Comparison of ENCODE assay signal across 1 cellular context in the genomic region with DNA sequence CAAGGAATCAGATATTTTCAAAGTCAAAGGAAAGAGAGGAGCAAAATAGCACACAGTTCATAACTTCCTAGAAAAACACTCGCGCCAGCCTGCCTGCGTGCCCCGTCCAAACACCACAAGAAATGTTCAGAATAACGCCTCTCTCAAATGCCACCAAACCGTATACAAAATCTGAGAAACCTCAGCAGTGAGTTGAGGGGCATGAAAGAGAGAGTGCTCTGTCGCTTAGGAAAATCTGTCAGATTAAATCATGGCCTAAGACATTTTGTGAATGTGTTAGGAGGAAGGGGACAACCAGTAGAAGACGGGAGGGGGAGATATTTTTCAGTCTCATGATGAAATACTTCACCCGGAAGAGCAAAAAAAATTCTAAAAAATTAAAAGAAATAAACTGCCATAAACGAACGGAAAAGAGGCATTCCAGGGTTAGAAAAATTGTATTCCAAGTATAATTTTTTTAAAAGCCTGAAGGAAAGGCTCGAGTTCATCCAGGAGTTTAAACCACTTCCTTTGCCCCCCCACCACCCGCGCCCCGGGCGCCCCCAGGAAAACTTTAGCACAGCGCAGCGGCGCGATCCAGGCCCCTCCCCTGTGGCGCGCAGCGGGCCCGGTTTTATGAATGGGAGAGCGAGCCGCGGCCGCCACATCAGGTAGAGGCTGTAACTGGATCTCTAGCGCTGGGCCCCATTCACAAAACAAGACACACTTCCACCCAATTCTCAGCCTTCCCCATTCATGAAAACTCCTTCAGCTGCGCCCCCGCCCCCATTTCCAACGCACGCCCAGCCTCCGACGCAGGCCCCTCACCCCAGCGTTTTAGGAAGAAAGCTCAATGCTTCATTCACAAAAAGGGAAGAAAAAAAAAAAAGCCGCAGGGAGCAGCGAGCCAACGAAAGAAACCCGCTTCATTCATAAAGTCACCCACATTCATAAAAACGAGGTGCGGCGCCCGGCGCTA.
A peak's percentile ranks its signal among the peaks of the same experiment; 100 is the strongest.
TF ChIP-seq lines count a peak whose summit lies in the region.

No MANE protein-coding gene starts in this region.

TF ChIP-seq in HepG2, 621 proteins besides CTCF, POLR2A, EP300 and RAD21 (continued from another document and continues in another):
- TF ChIP-seq, protein P1, sequence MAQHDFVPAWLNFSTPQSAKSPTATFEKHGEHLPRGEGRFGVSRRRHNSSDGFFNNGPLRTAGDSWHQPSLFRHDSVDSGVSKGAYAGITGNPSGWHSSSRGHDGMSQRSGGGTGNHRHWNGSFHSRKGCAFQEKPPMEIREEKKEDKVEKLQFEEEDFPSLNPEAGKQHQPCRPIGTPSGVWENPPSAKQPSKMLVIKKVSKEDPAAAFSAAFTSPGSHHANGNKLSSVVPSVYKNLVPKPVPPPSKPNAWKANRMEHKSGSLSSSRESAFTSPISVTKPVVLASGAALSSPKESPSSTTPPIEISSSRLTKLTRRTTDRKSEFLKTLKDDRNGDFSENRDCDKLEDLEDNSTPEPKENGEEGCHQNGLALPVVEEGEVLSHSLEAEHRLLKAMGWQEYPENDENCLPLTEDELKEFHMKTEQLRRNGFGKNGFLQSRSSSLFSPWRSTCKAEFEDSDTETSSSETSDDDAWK (CRISPR knock-in tag; IDR thresholded peaks at IDR 0.05): no peak
- TF ChIP-seq FOSL2 (CRISPR knock-in tag; IDR thresholded peaks at IDR 0.05): peak; percentile 29; the same call in 1 of the 2 replicates
- TF ChIP-seq GABPB1 (CRISPR knock-in tag; IDR thresholded peaks at IDR 0.05): peak; percentile 50; the same call in 1 of the 2 replicates
- 0 out of 2 replicates have a peak, but pooled peaks have one; percentile 40 for TF ChIP-seq KLF6 (CRISPR knock-in tag; IDR thresholded peaks at IDR 0.05)
- TF ChIP-seq, protein P2, sequence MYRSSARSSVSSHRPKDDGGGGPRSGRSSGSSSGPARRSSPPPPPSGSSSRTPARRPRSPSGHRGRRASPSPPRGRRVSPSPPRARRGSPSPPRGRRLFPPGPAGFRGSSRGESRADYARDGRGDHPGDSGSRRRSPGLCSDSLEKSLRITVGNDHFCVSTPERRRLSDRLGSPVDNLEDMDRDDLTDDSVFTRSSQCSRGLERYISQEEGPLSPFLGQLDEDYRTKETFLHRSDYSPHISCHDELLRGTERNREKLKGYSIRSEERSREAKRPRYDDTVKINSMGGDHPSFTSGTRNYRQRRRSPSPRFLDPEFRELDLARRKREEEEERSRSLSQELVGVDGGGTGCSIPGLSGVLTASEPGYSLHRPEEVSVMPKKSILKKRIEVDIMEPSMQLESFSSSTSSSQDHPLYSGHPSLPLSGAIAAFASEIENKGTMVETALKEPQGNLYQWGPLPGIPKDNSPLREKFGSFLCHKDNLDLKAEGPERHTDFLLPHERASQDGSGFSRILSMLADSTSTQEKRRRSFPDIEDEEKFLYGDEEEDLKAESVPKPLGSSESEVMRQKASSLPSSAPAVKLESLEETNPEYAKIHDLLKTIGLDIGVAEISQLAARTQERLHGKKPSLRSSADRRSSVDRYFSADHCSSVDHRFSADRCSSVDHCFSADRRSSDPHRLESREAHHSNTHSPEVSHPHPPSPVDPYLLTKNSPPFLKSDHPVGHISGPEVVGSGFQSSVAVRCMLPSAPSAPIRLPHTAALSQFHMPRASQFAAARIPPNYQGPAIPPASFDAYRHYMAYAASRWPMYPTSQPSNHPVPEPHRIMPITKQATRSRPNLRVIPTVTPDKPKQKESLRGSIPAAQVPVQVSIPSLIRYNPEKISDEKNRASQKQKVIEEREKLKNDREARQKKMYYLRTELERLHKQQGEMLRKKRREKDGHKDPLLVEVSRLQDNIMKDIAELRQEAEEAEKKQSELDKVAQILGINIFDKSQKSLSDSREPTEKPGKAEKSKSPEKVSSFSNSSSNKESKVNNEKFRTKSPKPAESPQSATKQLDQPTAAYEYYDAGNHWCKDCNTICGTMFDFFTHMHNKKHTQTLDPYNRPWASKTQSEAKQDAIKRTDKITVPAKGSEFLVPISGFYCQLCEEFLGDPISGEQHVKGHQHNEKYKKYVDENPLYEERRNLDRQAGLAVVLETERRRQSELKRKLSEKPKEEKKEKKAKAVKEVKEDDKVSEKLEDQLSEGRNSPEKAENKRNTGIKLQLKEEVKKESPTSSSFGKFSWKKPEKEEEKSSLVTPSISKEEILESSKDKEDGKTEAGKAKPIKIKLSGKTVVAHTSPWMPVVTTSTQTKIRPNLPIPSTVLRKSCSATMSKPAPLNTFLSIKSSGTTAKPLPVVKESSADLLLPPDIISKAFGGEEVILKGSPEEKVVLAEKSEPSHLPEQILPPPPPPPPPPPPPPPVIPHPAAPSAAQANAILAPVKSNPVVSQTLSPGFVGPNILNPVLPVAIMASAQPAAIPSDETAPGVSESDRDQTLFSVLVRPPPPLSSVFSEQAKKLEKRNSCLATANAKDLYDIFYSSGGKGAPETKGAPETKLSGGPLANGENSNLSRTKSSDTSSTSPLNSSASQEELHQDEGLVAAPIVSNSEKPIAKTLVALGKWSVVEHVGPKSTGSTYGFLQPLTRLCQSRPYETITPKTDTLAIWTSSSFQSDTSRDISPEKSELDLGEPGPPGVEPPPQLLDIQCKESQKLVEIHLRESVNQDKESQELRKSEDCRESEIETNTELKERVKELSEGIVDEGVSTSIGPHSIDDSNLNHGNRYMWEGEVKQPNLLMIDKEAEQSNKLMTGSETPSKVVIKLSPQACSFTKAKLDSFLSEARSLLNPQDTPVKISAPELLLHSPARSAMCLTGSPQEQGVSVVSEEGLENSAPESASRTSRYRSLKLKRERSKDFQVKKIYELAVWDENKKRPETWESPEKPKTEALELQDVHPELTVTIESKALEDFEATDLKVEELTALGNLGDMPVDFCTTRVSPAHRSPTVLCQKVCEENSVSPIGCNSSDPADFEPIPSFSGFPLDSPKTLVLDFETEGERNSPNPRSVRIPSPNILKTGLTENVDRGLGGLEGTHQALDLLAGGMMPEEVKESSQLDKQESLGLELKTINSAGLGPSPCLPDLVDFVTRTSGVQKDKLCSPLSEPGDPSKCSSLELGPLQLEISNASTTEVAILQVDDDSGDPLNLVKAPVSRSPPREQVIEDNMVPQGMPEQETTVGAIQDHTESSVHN (CRISPR knock-in tag; IDR thresholded peaks at IDR 0.05): no peak
- TF ChIP-seq CENPX (CRISPR knock-in tag; IDR thresholded peaks at IDR 0.05): no peak
- 0 out of 2 replicates have a peak, but pooled peaks have one; percentile 4 for TF ChIP-seq HDAC2 (CRISPR knock-in tag; IDR thresholded peaks at IDR 0.05)
- TF ChIP-seq, protein P3, sequence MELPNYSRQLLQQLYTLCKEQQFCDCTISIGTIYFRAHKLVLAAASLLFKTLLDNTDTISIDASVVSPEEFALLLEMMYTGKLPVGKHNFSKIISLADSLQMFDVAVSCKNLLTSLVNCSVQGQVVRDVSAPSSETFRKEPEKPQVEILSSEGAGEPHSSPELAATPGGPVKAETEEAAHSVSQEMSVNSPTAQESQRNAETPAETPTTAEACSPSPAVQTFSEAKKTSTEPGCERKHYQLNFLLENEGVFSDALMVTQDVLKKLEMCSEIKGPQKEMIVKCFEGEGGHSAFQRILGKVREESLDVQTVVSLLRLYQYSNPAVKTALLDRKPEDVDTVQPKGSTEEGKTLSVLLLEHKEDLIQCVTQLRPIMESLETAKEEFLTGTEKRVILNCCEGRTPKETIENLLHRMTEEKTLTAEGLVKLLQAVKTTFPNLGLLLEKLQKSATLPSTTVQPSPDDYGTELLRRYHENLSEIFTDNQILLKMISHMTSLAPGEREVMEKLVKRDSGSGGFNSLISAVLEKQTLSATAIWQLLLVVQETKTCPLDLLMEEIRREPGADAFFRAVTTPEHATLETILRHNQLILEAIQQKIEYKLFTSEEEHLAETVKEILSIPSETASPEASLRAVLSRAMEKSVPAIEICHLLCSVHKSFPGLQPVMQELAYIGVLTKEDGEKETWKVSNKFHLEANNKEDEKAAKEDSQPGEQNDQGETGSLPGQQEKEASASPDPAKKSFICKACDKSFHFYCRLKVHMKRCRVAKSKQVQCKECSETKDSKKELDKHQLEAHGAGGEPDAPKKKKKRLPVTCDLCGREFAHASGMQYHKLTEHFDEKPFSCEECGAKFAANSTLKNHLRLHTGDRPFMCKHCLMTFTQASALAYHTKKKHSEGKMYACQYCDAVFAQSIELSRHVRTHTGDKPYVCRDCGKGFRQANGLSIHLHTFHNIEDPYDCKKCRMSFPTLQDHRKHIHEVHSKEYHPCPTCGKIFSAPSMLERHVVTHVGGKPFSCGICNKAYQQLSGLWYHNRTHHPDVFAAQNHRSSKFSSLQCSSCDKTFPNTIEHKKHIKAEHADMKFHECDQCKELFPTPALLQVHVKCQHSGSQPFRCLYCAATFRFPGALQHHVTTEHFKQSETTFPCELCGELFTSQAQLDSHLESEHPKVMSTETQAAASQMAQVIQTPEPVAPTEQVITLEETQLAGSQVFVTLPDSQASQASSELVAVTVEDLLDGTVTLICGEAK (IDR thresholded peaks at IDR 0.05): no peak
- TF ChIP-seq, protein P3 (CRISPR knock-in tag; IDR thresholded peaks at IDR 0.05): no peak; the same call in 1 of the 2 replicates
- TF ChIP-seq NFKB2 (CRISPR knock-in tag; IDR thresholded peaks at IDR 0.05; ENCODE audit: borderline replicate concordance): peak; percentile 32; the same call in 1 of the 2 replicates
- TF ChIP-seq ZMYM4 (CRISPR knock-in tag; IDR thresholded peaks at IDR 0.05): 0 out of 2 replicates have a peak, but pooled peaks have one; percentile 41
- TF ChIP-seq, protein P4, sequence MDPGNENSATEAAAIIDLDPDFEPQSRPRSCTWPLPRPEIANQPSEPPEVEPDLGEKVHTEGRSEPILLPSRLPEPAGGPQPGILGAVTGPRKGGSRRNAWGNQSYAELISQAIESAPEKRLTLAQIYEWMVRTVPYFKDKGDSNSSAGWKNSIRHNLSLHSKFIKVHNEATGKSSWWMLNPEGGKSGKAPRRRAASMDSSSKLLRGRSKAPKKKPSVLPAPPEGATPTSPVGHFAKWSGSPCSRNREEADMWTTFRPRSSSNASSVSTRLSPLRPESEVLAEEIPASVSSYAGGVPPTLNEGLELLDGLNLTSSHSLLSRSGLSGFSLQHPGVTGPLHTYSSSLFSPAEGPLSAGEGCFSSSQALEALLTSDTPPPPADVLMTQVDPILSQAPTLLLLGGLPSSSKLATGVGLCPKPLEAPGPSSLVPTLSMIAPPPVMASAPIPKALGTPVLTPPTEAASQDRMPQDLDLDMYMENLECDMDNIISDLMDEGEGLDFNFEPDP (CRISPR knock-in tag; conservative IDR thresholded peaks at IDR 0.05): no peak
- TF ChIP-seq, protein P5, sequence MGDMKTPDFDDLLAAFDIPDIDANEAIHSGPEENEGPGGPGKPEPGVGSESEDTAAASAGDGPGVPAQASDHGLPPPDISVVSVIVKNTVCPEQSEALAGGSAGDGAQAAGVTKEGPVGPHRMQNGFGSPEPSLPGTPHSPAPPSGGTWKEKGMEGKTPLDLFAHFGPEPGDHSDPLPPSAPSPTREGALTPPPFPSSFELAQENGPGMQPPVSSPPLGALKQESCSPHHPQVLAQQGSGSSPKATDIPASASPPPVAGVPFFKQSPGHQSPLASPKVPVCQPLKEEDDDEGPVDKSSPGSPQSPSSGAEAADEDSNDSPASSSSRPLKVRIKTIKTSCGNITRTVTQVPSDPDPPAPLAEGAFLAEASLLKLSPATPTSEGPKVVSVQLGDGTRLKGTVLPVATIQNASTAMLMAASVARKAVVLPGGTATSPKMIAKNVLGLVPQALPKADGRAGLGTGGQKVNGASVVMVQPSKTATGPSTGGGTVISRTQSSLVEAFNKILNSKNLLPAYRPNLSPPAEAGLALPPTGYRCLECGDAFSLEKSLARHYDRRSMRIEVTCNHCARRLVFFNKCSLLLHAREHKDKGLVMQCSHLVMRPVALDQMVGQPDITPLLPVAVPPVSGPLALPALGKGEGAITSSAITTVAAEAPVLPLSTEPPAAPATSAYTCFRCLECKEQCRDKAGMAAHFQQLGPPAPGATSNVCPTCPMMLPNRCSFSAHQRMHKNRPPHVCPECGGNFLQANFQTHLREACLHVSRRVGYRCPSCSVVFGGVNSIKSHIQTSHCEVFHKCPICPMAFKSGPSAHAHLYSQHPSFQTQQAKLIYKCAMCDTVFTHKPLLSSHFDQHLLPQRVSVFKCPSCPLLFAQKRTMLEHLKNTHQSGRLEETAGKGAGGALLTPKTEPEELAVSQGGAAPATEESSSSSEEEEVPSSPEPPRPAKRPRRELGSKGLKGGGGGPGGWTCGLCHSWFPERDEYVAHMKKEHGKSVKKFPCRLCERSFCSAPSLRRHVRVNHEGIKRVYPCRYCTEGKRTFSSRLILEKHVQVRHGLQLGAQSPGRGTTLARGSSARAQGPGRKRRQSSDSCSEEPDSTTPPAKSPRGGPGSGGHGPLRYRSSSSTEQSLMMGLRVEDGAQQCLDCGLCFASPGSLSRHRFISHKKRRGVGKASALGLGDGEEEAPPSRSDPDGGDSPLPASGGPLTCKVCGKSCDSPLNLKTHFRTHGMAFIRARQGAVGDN (CRISPR knock-in tag; IDR thresholded peaks at IDR 0.05): peak; percentile 49
- no peak for TF ChIP-seq ZC3H13 (CRISPR knock-in tag; IDR thresholded peaks at IDR 0.05)
- no peak for TF ChIP-seq ZSCAN30 (CRISPR knock-in tag; IDR thresholded peaks at IDR 0.05)
- TF ChIP-seq POLR2G (IDR thresholded peaks at IDR 0.05; ENCODE audit: low read depth, low read length): peak; percentile 48; the same call in 1 of the 2 replicates
- 0 out of 2 replicates have a peak, but pooled peaks have one; percentile 33 for TF ChIP-seq PHF8 (CRISPR knock-in tag; IDR thresholded peaks at IDR 0.05)
- peak; percentile 46; the same call in 1 of the 2 replicates for TF ChIP-seq ISL2 (CRISPR knock-in tag; IDR thresholded peaks at IDR 0.05)
- 0 out of 2 replicates have a peak, but pooled peaks have one; percentile 40 for TF ChIP-seq TGIF2 (CRISPR knock-in tag; IDR thresholded peaks at IDR 0.05)
- TF ChIP-seq MAZ (IDR thresholded peaks at IDR 0.05; ENCODE audit: borderline replicate concordance, low read depth, low read length): 0 out of 2 replicates have a peak, but pooled peaks have one; percentile 56
- TF ChIP-seq MAZ (CRISPR knock-in tag; IDR thresholded peaks at IDR 0.05; ENCODE audit: low read depth): no peak
- TF ChIP-seq SIX1 (CRISPR knock-in tag; IDR thresholded peaks at IDR 0.05; ENCODE audit: borderline replicate concordance): peak; percentile 84
- TF ChIP-seq BORCS8-MEF2B (CRISPR knock-in tag; IDR thresholded peaks at IDR 0.05): 0 out of 2 replicates have a peak, but pooled peaks have one; percentile 19
- no peak for TF ChIP-seq CEBPG (CRISPR knock-in tag; IDR thresholded peaks at IDR 0.05)
